31 cellular contexts compared by ENCODE assay signal in the genomic region with DNA sequence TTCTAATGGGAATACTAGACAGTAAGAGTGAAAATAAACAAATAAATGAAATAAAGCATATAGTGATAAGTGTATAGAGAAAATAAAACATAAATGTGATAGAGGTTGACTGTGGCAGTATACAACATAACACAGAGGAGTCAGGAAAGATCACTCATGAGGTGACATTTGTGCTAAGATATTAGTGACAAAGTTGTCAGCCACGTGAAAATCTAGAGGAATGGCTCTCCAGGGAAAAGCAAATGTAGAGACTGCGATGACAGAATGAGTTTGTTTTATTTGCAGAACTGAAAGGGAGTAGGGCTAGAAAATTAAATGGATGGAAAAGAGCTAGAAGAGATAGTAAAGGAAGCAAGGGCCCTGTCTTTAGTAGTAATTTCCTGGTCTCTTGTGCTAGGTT.
"Had no signal": no experiment of that assay in that cellular context is flagged by ENCODE, and none has a peak within 500 bp of the region (broad histone marks: within the 10 kb centered on the region; RNA-seq: fewer than 3 reads in every experiment).

No MANE protein-coding gene starts in this region.

- DNase-seq: activated effector memory CD4-positive, alpha-beta T cell treated with anti-CD3 and anti-CD28 coated beads, Interleukin-2, amount 50 U/mL, for 16 hours; activated effector memory CD4-positive, alpha-beta T cell treated with Interleukin-2 at 50 U/mL for 16 hours; activated gamma-delta T cell; activated gamma-delta T cell treated with Interleukin-2 at 50 U/mL for 16 hours; activated naive CD4-positive, alpha-beta T cell; activated naive CD4-positive, alpha-beta T cell treated with anti-CD3 and anti-CD28 coated beads for 36 hours; activated naive CD4-positive, alpha-beta T cell treated with anti-CD3 and anti-CD28 coated beads, Interleukin-2, amount 10 ng/mL, durations not matched to agents 7 days and 5 days; activated naive CD4-positive, alpha-beta T cell treated with anti-CD3 and anti-CD28 coated beads, Interleukin-2, amount 50 U/mL, for 16 hours; activated naive CD4-positive, alpha-beta T cell treated with Interleukin-2 at 50 U/mL for 16 hours; activated naive CD8-positive, alpha-beta T cell treated with anti-CD3 and anti-CD28 coated beads for 36 hours; activated naive CD8-positive, alpha-beta T cell treated with anti-CD3 and anti-CD28 coated beads, Interleukin-2, amount 10 ng/mL, durations not matched to agents 7 days and 5 days; activated naive CD8-positive, alpha-beta T cell treated with anti-CD3 and anti-CD28 coated beads, Interleukin-2, amount 50 U/mL, for 24 hours; activated T-cell treated with anti-CD3 and anti-CD28 coated beads for 4 hours; activated T-cell treated with anti-CD3 and anti-CD28 coated beads, Interleukin-2, amount 50 U/mL, for 1 hour; activated T-cell treated with anti-CD3 and anti-CD28 coated beads, Interleukin-2, amount 50 U/mL, for 24 hours; activated T-cell treated with anti-CD3 and anti-CD28 coated beads, Interleukin-2, amount 50 U/mL, for 4 hours; activated T-cell treated with anti-CD3 and anti-CD28 coated beads, Interleukin-2, amount 50 U/mL, for 48 hours; activated T-cell treated with anti-CD3 and anti-CD28 coated beads, Interleukin-2, amount 50 U/mL, for 72 hours; adrenal gland; amniotic stem cell; amygdala; anterior cingulate cortex; aorta; body of pancreas; brain microvascular endothelial cell; caudate nucleus; central memory CD4-positive, alpha-beta T cell; cerebellar nuclear complex had no signal

- H3K36me3 ChIP-seq: adrenal gland, ascending aorta, brain microvascular endothelial cell, breast epithelium, cardiac muscle cell had no signal

- H3K9me3 ChIP-seq: adrenal gland, ascending aorta, body of pancreas had no signal

- H3K4me1 ChIP-seq: adrenal gland, ascending aorta, body of pancreas, breast epithelium had no signal

- H3K27me3 ChIP-seq: adrenal gland, ascending aorta, body of pancreas, brain microvascular endothelial cell, breast epithelium, cardiac muscle cell had no signal

- H3K4me3 ChIP-seq: adrenal gland, ascending aorta, body of pancreas, breast epithelium, cardiac muscle cell had no signal

- H3K27ac ChIP-seq: adrenal gland, ascending aorta, body of pancreas, brain microvascular endothelial cell, breast epithelium, cardiac muscle cell had no signal
